ENCODE assay signal across 8 cellular contexts in the genomic region with DNA sequence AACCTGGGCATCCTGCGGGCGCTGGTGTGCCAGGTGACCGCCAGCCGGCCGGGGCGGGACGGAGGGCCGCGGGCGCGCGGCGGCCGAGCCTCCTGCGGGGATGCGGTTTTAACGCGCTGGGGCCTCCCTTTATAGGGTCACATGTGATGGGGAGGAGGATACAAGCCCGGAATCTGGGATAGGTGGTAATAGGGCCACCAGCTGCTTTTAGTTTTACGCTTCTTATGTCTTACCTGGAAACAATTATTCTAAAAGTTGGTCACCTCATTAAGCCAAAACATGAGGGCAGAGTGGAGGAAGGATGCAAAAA. TPM values are rescaled to one million over a fixed set of nuclear protein-coding genes. Genes with fewer than 3 reads are reported as not detected.
DNase-seq lines count a peak whose midpoint lies in the region; ATAC-seq and TF ChIP-seq lines count a peak whose summit lies in the region.

No MANE protein-coding gene starts in this region.

- H3K36me3 ChIP-seq in kidney epithelial cell (ENCODE audit: control insufficient read depth, insufficient read depth, low read length), result no peaks in the 10 kb centered on the region

- no peaks in the 10 kb centered on the region for H3K27me3 ChIP-seq in kidney epithelial cell (ENCODE audit: control insufficient read depth, insufficient read depth, low read length)

- H3K27ac Mint-ChIP-seq in HFFc6, result peak overlapping the region; percentile 76

- H3K27me3 Mint-ChIP-seq in HFFc6 (ENCODE audit: insufficient read depth), result no peaks in the 10 kb centered on the region

- TF ChIP-seq CTCF in AG04449 (IDR thresholded peaks at IDR 0.05; ENCODE audit: insufficient read depth, low read length, missing control alignments) (no peak), HFFc6 (IDR thresholded peaks at IDR 0.05) (no peak), kidney epithelial cell (IDR thresholded peaks at IDR 0.05; ENCODE audit: insufficient read depth, low read length, poor library complexity, severe bottlenecking) (no peak)

- H3K27ac ChIP-seq in adipose tissue (ENCODE audit: low read depth, low read length) (peak overlapping the region; percentile 87), substantia nigra (ENCODE audit: low read depth, low read length, poor library complexity, severe bottlenecking) (peak overlapping the region; percentile 93)

- peaks cover 57% of the 10 kb centered on the region for H3K36me3 Mint-ChIP-seq in HFFc6 (ENCODE audit: low read depth)

- H3K9me3 Mint-ChIP-seq in HFFc6, result peaks cover 34% of the 10 kb centered on the region

- POLR2A ChIA-PET in AG04449 (lab: Yijun Ruan, JAX), result interaction anchor here (1.5 kb wide), 1 partner anchor 88 kb away, joined by 3 read pairs; a partner anchor contains a TSS

- CTCF ChIA-PET in AG04449 (lab: Yijun Ruan, JAX), result no interaction called here

- peak overlapping the region; percentile 92 for H3K4me3 Mint-ChIP-seq in HFFc6

- DNase-seq in AG04449 (ENCODE audit: low read depth, low spot score), result no peak
- DNase-seq in HFFc6, result no peak
- DNase-seq in kidney epithelial cell (ENCODE audit: low read depth), result no peak
- DNase-seq in substantia nigra (lab: John Stamatoyannopoulos, UW), result peak in 21 of 49 donors; percentile 26 to 80 (median 68)
- DNase-seq in HuH-7 (ENCODE audit: low spot score), result no peak
- no peak for DNase-seq in activated CD4-positive, alpha-beta T cell treated with anti-CD3 and anti-CD28 coated beads, Interleukin-2, amount 50 U/mL, for 1 hour

- WGBS in adipose tissue, 3 donors, result 0 to 1% (median 1%) methylated on average over 20 of the region's 20 CpGs

- H3K4me1 Mint-ChIP-seq in HFFc6 (ENCODE audit: low read depth), result peaks cover 33% of the 10 kb centered on the region

- H3K4me3 ChIP-seq in AG04449 (ENCODE audit: low read depth, low read length) (peak overlapping the region; percentile 84), kidney epithelial cell (ENCODE audit: low read depth, low read length) (peak overlapping the region; percentile 76)

- ATAC-seq in HG02642 (IDR thresholded peaks at IDR 0.05; ENCODE audit: poor library complexity, unreplicated experiment), result no peak

RNA-seq across cellular contexts. Expression of a gene that starts 0.6 kb away (rescaled TPM):
- 10 to 100 TPM; 12.8 to 17.6 (median 15.2) TPM for total RNA-seq in HFFc6 (2021; fragmentation: NEBNext Ultra II Directional; extraction: Animal tissue kit (Norgen Biotek cat#: 25700))
- polyA plus RNA-seq in adipose tissue, result 1 to 10 TPM; 3.4 to 5.8 (median 3.7) TPM
- 15.4 and 18.5 TPM in 2 replicates for total RNA-seq in kidney epithelial cell

RNA-seq across cellular contexts. Expression of a gene that starts 0.8 kb away (rescaled TPM):
- total RNA-seq in HFFc6 (2021; fragmentation: NEBNext Ultra II Directional; extraction: Animal tissue kit (Norgen Biotek cat#: 25700)), result 10 to 100 TPM; 17.7 to 26.2 (median 22.3) TPM
- polyA plus RNA-seq in adipose tissue, result 1 to 10 TPM; 2.8 to 8.1 (median 3.8) TPM
- 26.6 and 26.7 TPM in 2 replicates for total RNA-seq in kidney epithelial cell
